ENCODE assay signal across 32 cellular contexts in genomic region chr6:43823390-43823789, GRCh38.
"Had no signal": no experiment of that assay in that cellular context is flagged by ENCODE, and none has a peak within 500 bp of the region (broad histone marks: within the 10 kb centered on the region; RNA-seq: fewer than 3 reads in every experiment).

No MANE protein-coding gene starts in this region.

- H3K36me3 ChIP-seq: gastrocnemius medialis, lower lobe of right lung, neutrophil, prostate gland, sigmoid colon, suprapubic skin, tibial nerve had no signal

- ATAC-seq: activated CD4-positive, alpha-beta T cell treated with anti-CD3 and anti-CD28 coated beads for 36 hours; activated T-cell treated with anti-CD3 and anti-CD28 coated beads, Interleukin-2, amount 50 U/mL, for 72 hours; gastrocnemius medialis; stimulated activated memory B cell treated with anti-CD40 and anti-IgM and Interleukin-4, amounts not matched to agents 10 μg/mL and 1 μg/mL and 100 μg/mL, for 72 hours; stimulated activated naive CD8-positive, alpha-beta T cell treated with anti-CD3 and anti-CD28 coated beads, Interleukin-15, amount 100 ng/mL, for 72 hours had no signal

- H3K4me3 ChIP-seq: gastrocnemius medialis, lower lobe of right lung, prostate gland, sigmoid colon, smooth muscle cell, suprapubic skin, tibial nerve had no signal

- H3K27me3 ChIP-seq: gastrocnemius medialis, neutrophil, sigmoid colon, suprapubic skin, tibial nerve had no signal

- DNase-seq: activated CD4-positive, alpha-beta T cell treated with anti-CD3 and anti-CD28 coated beads for 36 hours; activated CD4-positive, CD25-positive, alpha-beta regulatory T cell; activated effector memory CD4-positive, alpha-beta T cell treated with Interleukin-2 at 50 U/mL for 16 hours; activated naive CD4-positive, alpha-beta T cell treated with Interleukin-2 at 50 U/mL for 16 hours; activated T-cell treated with anti-CD3 and anti-CD28 coated beads for 4 hours; activated T-cell treated with anti-CD3 and anti-CD28 coated beads, Interleukin-2, amount 50 U/mL, for 72 hours; anterior cingulate cortex; dermis blood vessel endothelial cell; effector CD8-positive, alpha-beta T cell; gastrocnemius medialis; glutamatergic neuron; left cardiac atrium; naive B cell; nephron progenitor cell; retina; sigmoid colon; stimulated activated CD4-positive, alpha-beta T cell treated with anti-CD3 and anti-CD28 coated beads, Interleukin-1b, Interleukin-23, amount 100 ng/mL, for 48 hours; stimulated activated CD4-positive, alpha-beta T cell treated with anti-CD3 and anti-CD28 coated beads, Interleukin-4, amount 100 ng/mL, for 4 hours; stimulated activated CD8-positive, alpha-beta memory T cell treated with anti-CD3 and anti-CD28 coated beads, Interleukin-4, amount 100 ng/mL, for 48 hours; stimulated activated naive CD8-positive, alpha-beta T cell treated with anti-CD3 and anti-CD28 coated beads, Interleukin-15, amount 100 ng/mL, for 72 hours had no signal

- H3K4me3 Mint-ChIP-seq: activated CD4-positive, alpha-beta T cell treated with anti-CD3 and anti-CD28 coated beads for 36 hours; activated naive CD8-positive, alpha-beta T cell; activated T-cell treated with anti-CD3 and anti-CD28 coated beads, Interleukin-2, amount 50 U/mL, for 72 hours; naive B cell; nephron progenitor cell; stimulated activated memory B cell treated with anti-CD40 and anti-IgM and Interleukin-4, amounts not matched to agents 10 μg/mL and 1 μg/mL and 100 μg/mL, for 72 hours; stimulated activated naive CD8-positive, alpha-beta T cell treated with anti-CD3 and anti-CD28 coated beads, Interleukin-15, amount 100 ng/mL, for 72 hours had no signal

- H3K4me1 Mint-ChIP-seq: activated CD4-positive, alpha-beta T cell treated with anti-CD3 and anti-CD28 coated beads for 36 hours; naive B cell had no signal

- FAIRE-seq: colon, endometrium, keratinocyte had no signal

- H3K9me3 Mint-ChIP-seq: activated T-cell treated with anti-CD3 and anti-CD28 coated beads, Interleukin-2, amount 50 U/mL, for 72 hours; naive B cell; nephron progenitor cell; stimulated activated memory B cell treated with anti-CD40 and anti-IgM and Interleukin-4, amounts not matched to agents 10 μg/mL and 1 μg/mL and 100 μg/mL, for 72 hours; stimulated activated naive CD8-positive, alpha-beta T cell treated with anti-CD3 and anti-CD28 coated beads, Interleukin-15, amount 100 ng/mL, for 72 hours had no signal

- H3K4me2 ChIP-seq: smooth muscle cell had no signal

- H3K9me3 ChIP-seq: gastrocnemius medialis, lower lobe of right lung, neutrophil, prostate gland, sigmoid colon, suprapubic skin, tibial nerve had no signal

- H3K4me1 ChIP-seq: gastrocnemius medialis, prostate gland, sigmoid colon, suprapubic skin, tibial nerve had no signal

- H3K27me3 Mint-ChIP-seq: activated CD4-positive, alpha-beta T cell treated with anti-CD3 and anti-CD28 coated beads for 36 hours had no signal

- H3K27ac Mint-ChIP-seq: activated CD4-positive, alpha-beta T cell treated with anti-CD3 and anti-CD28 coated beads for 36 hours; activated naive CD8-positive, alpha-beta T cell; activated T-cell treated with anti-CD3 and anti-CD28 coated beads, Interleukin-2, amount 50 U/mL, for 72 hours; naive B cell; nephron progenitor cell; stimulated activated naive CD8-positive, alpha-beta T cell treated with anti-CD3 and anti-CD28 coated beads, Interleukin-15, amount 100 ng/mL, for 72 hours had no signal

- H3K36me3 Mint-ChIP-seq: activated naive CD8-positive, alpha-beta T cell; stimulated activated memory B cell treated with anti-CD40 and anti-IgM and Interleukin-4, amounts not matched to agents 10 μg/mL and 1 μg/mL and 100 μg/mL, for 72 hours had no signal

- H3K27ac ChIP-seq: epithelial cell of prostate, gastrocnemius medialis, lower lobe of right lung, prostate gland, sigmoid colon, suprapubic skin, tibial nerve had no signal
